ENCODE assay signal across 8 cellular contexts in genomic region chr16:70736454-70737376, GRCh38. TPM values are rescaled to one million over a fixed set of nuclear protein-coding genes. Genes with fewer than 3 reads are reported as not detected.
DNase-seq lines count a peak whose midpoint lies in the region; ATAC-seq and TF ChIP-seq lines count a peak whose summit lies in the region.

No MANE protein-coding gene starts in this region.

- H3K9me3 Mint-ChIP-seq in endodermal cell = no peaks in the 10 kb centered on the region

- intact Hi-C loops in sciatic nerve (cut with DNase I) = no loop called here

- peaks cover 5% of the 10 kb centered on the region for H3K4me1 Mint-ChIP-seq in endodermal cell

- WGBS in endodermal cell (ENCODE audit: insufficient coverage in 1 of 2, insufficient read length in 1 of 2), 2 experiments = 89% methylated on average over 11 to 18 of the region's 18 CpGs

- no peak for DNase-seq in SK-N-MC (ENCODE audit: low read depth, low spot score)
- DNase-seq in endodermal cell = peak; percentile 66
- no peak for DNase-seq in sciatic nerve (ENCODE audit: low spot score)
- DNase-seq in DMS153 treated with DMSO at 0.1 percent for 48 hours (lab: John Stamatoyannopoulos, UW; ENCODE audit: unreplicated experiment) = no peak
- no peak for DNase-seq in NCI-H187 (lab: John Stamatoyannopoulos, UW)
- no peak for DNase-seq in GDM1 (lab: John Stamatoyannopoulos, UW)
- DNase-seq in T-helper 9 cell = no peak

- peaks cover 3% of the 10 kb centered on the region for H3K4me1 ChIP-seq in endodermal cell (ENCODE audit: control insufficient read depth, insufficient read depth, low read length)

- H3K9ac ChIP-seq in SK-N-MC (ENCODE audit: insufficient read length) (no peak overlapping the region), endodermal cell (ENCODE audit: extremely low read depth, low read length, poor library complexity, severe bottlenecking) (no peak overlapping the region)

- TF ChIP-seq CTCF in endodermal cell (conservative IDR thresholded peaks at IDR 0.05) = no peak

- H3K4me3 Mint-ChIP-seq in endodermal cell = no peak overlapping the region

- H3K36me3 ChIP-seq in SK-N-MC (ENCODE audit: insufficient read depth, low read length) (no peaks in the 10 kb centered on the region), endodermal cell (ENCODE audit: control insufficient read depth, insufficient read depth, low read length) (no peaks in the 10 kb centered on the region)

- peaks cover 18% of the 10 kb centered on the region for H3K36me3 Mint-ChIP-seq in endodermal cell (ENCODE audit: low read depth)

- ATAC-seq in GM19035 (IDR thresholded peaks at IDR 0.05; ENCODE audit: unreplicated experiment) = peak; percentile 1
- peak; percentile 6 for ATAC-seq in sciatic nerve

- H3K9me3 ChIP-seq in SK-N-MC (ENCODE audit: low read depth, low read length) = no peaks in the 10 kb centered on the region
- H3K9me3 ChIP-seq in endodermal cell (ENCODE audit: control insufficient read depth, low read length) = no peaks in the 10 kb centered on the region

- H3K4me3 ChIP-seq in SK-N-MC (no peak overlapping the region), endodermal cell (ENCODE audit: low read length) (no peak overlapping the region)

- H3K27ac ChIP-seq in SK-N-MC = peak overlapping the region; percentile 36; the same call in 1 of the 2 replicates
- no peak overlapping the region for H3K27ac ChIP-seq in endodermal cell (ENCODE audit: low read depth, low read length)

- H3K27me3 ChIP-seq in endodermal cell (ENCODE audit: control insufficient read depth, insufficient read depth, low read length, poor library complexity, severe bottlenecking) = no peaks in the 10 kb centered on the region

- no peaks in the 10 kb centered on the region for H3K27me3 Mint-ChIP-seq in endodermal cell (ENCODE audit: insufficient read depth)

- H3K27ac Mint-ChIP-seq in endodermal cell = peak overlapping the region; percentile 61

RNA-seq across cellular contexts. Expression of gene MTSS2, which starts 50.9 kb away (rescaled TPM):
- total RNA-seq in endodermal cell = 10 to 100 TPM; 23.4 to 24.0 TPM
- 86.6 TPM for polyA plus RNA-seq in endodermal cell (2013, experiment 1 of 2)
- polyA plus RNA-seq in endodermal cell (2013, experiment 2 of 2) = 67.0 TPM
- 75.9 TPM for total RNA-seq in sciatic nerve
